In the genomic region with DNA sequence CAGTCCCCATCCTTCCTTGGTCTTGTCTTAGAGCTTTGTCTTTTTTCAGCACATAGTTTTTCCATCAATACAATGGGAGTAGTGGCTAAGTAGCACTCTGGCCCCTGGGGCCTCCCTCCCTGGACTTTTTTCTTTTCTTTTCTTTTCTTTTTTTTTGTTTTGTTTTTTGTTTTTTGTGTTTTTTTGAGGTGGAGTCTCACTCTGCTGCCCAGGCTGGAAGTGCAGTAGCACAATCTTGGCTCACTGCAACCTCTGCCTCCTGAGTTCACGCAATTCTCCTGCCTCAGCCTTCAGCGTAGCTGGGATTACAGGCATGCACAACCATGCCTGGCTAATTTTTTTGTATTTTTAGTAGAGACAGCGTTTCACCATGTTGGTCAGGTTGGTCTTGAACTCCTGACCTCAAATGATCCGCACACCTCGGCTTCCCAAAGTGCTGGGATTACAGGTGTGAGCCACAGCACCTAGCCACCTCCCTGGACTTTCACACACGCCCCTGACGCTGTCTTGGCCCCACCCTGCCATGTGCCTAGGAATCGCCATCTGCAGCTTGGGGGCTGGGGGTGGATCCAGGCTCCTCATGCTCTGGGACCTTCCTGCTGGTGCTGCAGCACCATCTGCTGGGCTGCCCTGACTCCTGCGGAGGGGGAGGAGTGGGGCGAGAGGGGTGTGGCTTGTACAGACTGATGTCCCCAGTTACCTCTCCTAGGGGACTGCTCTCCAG, we compare ENCODE assay signal across 8 cellular contexts. TPM values are rescaled to one million over a fixed set of nuclear protein-coding genes. Genes with fewer than 3 reads are reported as not detected.
DNase-seq lines count a peak whose midpoint lies in the region; ATAC-seq, FAIRE-seq and TF ChIP-seq lines count a peak whose summit lies in the region.

No MANE protein-coding gene starts in this region.

- peak overlapping the region; percentile 93 for H3K4me3 Mint-ChIP-seq in activated CD8-positive, alpha-beta memory T cell treated with anti-CD3 and anti-CD28 coated beads, Interleukin-2, amount 10 ng/mL, durations not matched to agents 7 days and 5 days

- no peak overlapping the region for H3K23ac ChIP-seq in H1 (ENCODE audit: insufficient read length)

- H3K56ac ChIP-seq in H1 (replicated peaks; ENCODE audit: insufficient read length, low read depth, low read length) = no peak overlapping the region

- no peak overlapping the region for H2BK20ac ChIP-seq in H1 (ENCODE audit: low read length)

- peaks cover 12% of the 10 kb centered on the region for H3K79me1 ChIP-seq in H1 (ENCODE audit: low read depth, low read length)

- no peak overlapping the region for H2BK120ac ChIP-seq in H1 (replicated peaks; ENCODE audit: low read depth, low read length)

- H3K4me2 ChIP-seq in H1 (ENCODE audit: insufficient read depth in 1 of 2, low read depth in 2 of 2, low read length in 2 of 2) = peak overlapping the region in 1 of 2 experiments; percentile 82; a peak in 2 of 4 replicates

- H2BK15ac ChIP-seq in H1 (ENCODE audit: low read length) = no peak overlapping the region

- H3K27ac Mint-ChIP-seq in activated CD8-positive, alpha-beta memory T cell treated with anti-CD3 and anti-CD28 coated beads, Interleukin-2, amount 10 ng/mL, durations not matched to agents 7 days and 5 days = peak overlapping the region; percentile 89

- peaks cover 53% of the 10 kb centered on the region for H3K4me1 Mint-ChIP-seq in activated CD8-positive, alpha-beta memory T cell treated with anti-CD3 and anti-CD28 coated beads, Interleukin-2, amount 10 ng/mL, durations not matched to agents 7 days and 5 days

- H2BK5ac ChIP-seq in H1 (ENCODE audit: low read depth, low read length) = no peak overlapping the region

- H3K4ac ChIP-seq in H1 (replicated peaks; ENCODE audit: insufficient read length, low read depth, low read length) = no peak overlapping the region

- H3K27me3 ChIP-seq in H1 (replicated peaks in 1 of 4; ENCODE audit: control insufficient read depth in 3 of 4, extremely low read depth in 1 of 4, insufficient read depth in 3 of 4, low read length in 3 of 4) = peaks cover 0 to 6% (median 2%) of the 10 kb centered on the region in 4 experiments; a peak in 1 of 7 replicates

- no peak overlapping the region for H4K91ac ChIP-seq in H1 (replicated peaks; ENCODE audit: insufficient read length, low read length)

- CTCF ChIA-PET in activated CD8-positive, alpha-beta memory T cell treated with anti-CD3 and anti-CD28 coated beads, Interleukin-2, amount 10 ng/mL, durations not matched to agents 7 days and 5 days (lab: Charles Lee) = interaction anchor here (0.6 to 3.9 kb wide), 25 partner anchors 8 to 1232 kb away, joined by 3 to 68 read pairs (median 4); a partner anchor contains a TSS
- CTCF ChIA-PET in H1 (lab: Charles Lee; ENCODE audit: partially characterized antibody) = interaction anchor here (0.7 to 7.6 kb wide), 24 partner anchors 8 to 1374 kb away, joined by 3 to 97 read pairs (median 5); no protein-coding TSS in a partner anchor

- H2BK12ac ChIP-seq in H1 (ENCODE audit: low read depth, low read length) = no peak overlapping the region

- H3K79me2 ChIP-seq in H1 (ENCODE audit: control insufficient read depth in 1 of 2, insufficient read depth in 2 of 2, low read length in 2 of 2) = peaks cover 19 to 65% of the 10 kb centered on the region in 2 experiments; a peak in 3 of 4 replicates

- H3K18ac ChIP-seq in H1 (ENCODE audit: extremely low read depth, low read length) = no peak overlapping the region

- H3K23me2 ChIP-seq in H1 (ENCODE audit: low read depth, low read length) = peaks cover 17% of the 10 kb centered on the region; the same call in 1 of the 2 replicates

- peaks cover 0 to 35% (median 19%) of the 10 kb centered on the region in 4 experiments; a peak in 6 of 7 replicates for H3K4me1 ChIP-seq in H1 (replicated peaks in 1 of 4; ENCODE audit: control insufficient read depth in 3 of 4, insufficient read depth in 4 of 4, low read length in 3 of 4)

- peak overlapping the region in 2 of 4 experiments; percentile 11 to 15; a peak in 1 of 8 replicates for H3K4me3 ChIP-seq in H1 (ENCODE audit: extremely low read depth in 1 of 4, insufficient read depth in 2 of 4, low read depth in 3 of 4, low read length in 4 of 4)

- H3K27me3 Mint-ChIP-seq in activated CD8-positive, alpha-beta memory T cell treated with anti-CD3 and anti-CD28 coated beads, Interleukin-2, amount 10 ng/mL, durations not matched to agents 7 days and 5 days = no peaks in the 10 kb centered on the region

- H4K8ac ChIP-seq in H1 (ENCODE audit: extremely low read depth, insufficient read depth, low read length) = no peak overlapping the region

- peak; percentile 13 for FAIRE-seq in H1 (lab: Jason Lieb, UNC)

- POLR2A ChIA-PET in H1 (lab: Charles Lee; ENCODE audit: partially characterized antibody) = interaction anchor here (0.9 to 4.0 kb wide), 11 partner anchors 9 to 248 kb away, joined by 3 to 22 read pairs (median 4); a partner anchor contains a TSS

- H3K36me3 ChIP-seq in H1 (ENCODE audit: control insufficient read depth in 2 of 4, insufficient read depth in 4 of 4, low read length in 3 of 4) = peaks cover 11 to 26% (median 21%) of the 10 kb centered on the region in 4 experiments; a peak in 7 of 8 replicates

- peak; percentile 100 for TF ChIP-seq RAD21 in H1 (IDR thresholded peaks at IDR 0.05 in 1 of 2, conservative IDR thresholded peaks at IDR 0.05 in 1 of 2; ENCODE audit: low read depth in 2 of 2, low read length in 2 of 2)

- H3K9me3 Mint-ChIP-seq in activated CD8-positive, alpha-beta memory T cell treated with anti-CD3 and anti-CD28 coated beads, Interleukin-2, amount 10 ng/mL, durations not matched to agents 7 days and 5 days (ENCODE audit: low read depth) = no peaks in the 10 kb centered on the region

- H4K5ac ChIP-seq in H1 (ENCODE audit: insufficient read length, low read depth, low read length) = no peak overlapping the region

- ATAC-seq in activated CD8-positive, alpha-beta memory T cell treated with anti-CD3 and anti-CD28 coated beads, Interleukin-2, amount 10 ng/mL, durations not matched to agents 7 days and 5 days = peak; percentile 64
- ATAC-seq in HG02852 (IDR thresholded peaks at IDR 0.05; ENCODE audit: unreplicated experiment) = no peak

- TF ChIP-seq CTCF in GM12872 (IDR thresholded peaks at IDR 0.05; ENCODE audit: insufficient read depth, low read depth, low read length) = peak; percentile 93
- TF ChIP-seq CTCF in H1 (IDR thresholded peaks at IDR 0.05; ENCODE audit: control extremely low read depth in 1 of 3, insufficient read depth in 1 of 3, low read depth in 1 of 3, low read length in 3 of 3) = peak in 2 of 3 experiments; percentile 96 to 98; a peak in 3 of 4 replicates

- H4K20me1 ChIP-seq in H1 (replicated peaks in 1 of 2; ENCODE audit: control insufficient read depth in 1 of 2, insufficient read depth in 2 of 2, low read length in 2 of 2) = peaks cover 47% of the 10 kb centered on the region in 2 experiments

- H3K14ac ChIP-seq in H1 (ENCODE audit: insufficient read length) = no peak overlapping the region

- H2AFZ ChIP-seq in H1 (ENCODE audit: low read length) = no peak overlapping the region

- H3K27ac ChIP-seq in H1 (ENCODE audit: low read depth, low read length) = no peak overlapping the region

- H3K9me3 ChIP-seq in H1 (ENCODE audit: insufficient read depth in 2 of 2, low read depth in 1 of 2, low read length in 1 of 2) = no peaks in the 10 kb centered on the region

- no peak for TF ChIP-seq POLR2A in H1 (IDR thresholded peaks at IDR 0.05; ENCODE audit: control extremely low read depth in 1 of 2, low read depth in 2 of 2, low read length in 2 of 2)

- H3K9ac ChIP-seq in H1 (replicated peaks in 1 of 4; ENCODE audit: extremely low read depth in 1 of 4, low read depth in 3 of 4, low read length in 3 of 4) = no peak overlapping the region

- peak in 1 of 2 experiments; percentile 90; a peak in 1 of 3 replicates for TF ChIP-seq EP300 in H1 (IDR thresholded peaks at IDR 0.05; ENCODE audit: borderline replicate concordance in 1 of 2, low read depth in 2 of 2, low read length in 2 of 2)

- 31% methylated on average over 9 of the region's 10 CpGs; no CpG with 5 or more reads in 1 of the 2 experiments for WGBS in H1 (ENCODE audit: extremely low coverage in 1 of 2, insufficient coverage in 1 of 2, insufficient read length in 1 of 2, insufficient replicate concordance in 2 of 2, low coverage in 1 of 2, low lambda C conversion rate in 2 of 2, missing lambda C conversion rate in 1 of 2), 2 experiments

- H3K36me3 Mint-ChIP-seq in activated CD8-positive, alpha-beta memory T cell treated with anti-CD3 and anti-CD28 coated beads, Interleukin-2, amount 10 ng/mL, durations not matched to agents 7 days and 5 days = peaks cover 27% of the 10 kb centered on the region

- H2AK5ac ChIP-seq in H1 (ENCODE audit: low read depth, low read length) = no peak overlapping the region

- DNase-seq in HPDE6-E6E7 (ENCODE audit: extremely low spot score) (peak; percentile 96), NOMO-1 treated with dmso at 0.1 percent for 144 hours (lab: John Stamatoyannopoulos, UW; ENCODE audit: unreplicated experiment) (peak; percentile 84), H1 (ENCODE audit: low read depth in 1 of 2, low spot score in 2 of 2) (peak; percentile 87 to 89), mesenteric fat pad (ENCODE audit: low spot score) (peak; percentile 97)
- peak; percentile 94 for DNase-seq in activated CD8-positive, alpha-beta memory T cell treated with anti-CD3 and anti-CD28 coated beads, Interleukin-2, amount 10 ng/mL, durations not matched to agents 7 days and 5 days
- DNase-seq in stimulated activated CD8-positive, alpha-beta memory T cell treated with anti-CD3 and anti-CD28 coated beads, Interleukin-12 subunit alpha, Interleukin-12 subunit beta, amount 100 ng/mL, for 4 hours (ENCODE audit: low read depth) = peak; percentile 72

RNA-seq across cellular contexts. Expression of a gene that starts 2.8 kb away (rescaled TPM):
- 10 to 100 TPM; 62.8 to 63.0 TPM for total RNA-seq in activated CD8-positive, alpha-beta memory T cell treated with anti-CD3 and anti-CD28 coated beads, Interleukin-2, amount 10 ng/mL, durations not matched to agents 7 days and 5 days
- total RNA-seq in H1 (2021; fragmentation: NEBNext Ultra II Directional; extraction: Animal tissue kit (Norgen Biotek cat#: 25700)) = 35.6 and 38.5 TPM in 2 replicates
- polyA plus RNA-seq in H1 (2011; rRNA removed) = 13.8 and 18.9 TPM in 2 replicates
- 5.7 TPM for polyA plus RNA-seq in H1 (2011; cell fraction: cytosol; rRNA removed)
- polyA plus RNA-seq in H1 (2011; cell fraction: nucleus; rRNA removed) = 15.1 TPM
- 17.6 to 27.7 TPM (median 24.3 TPM) in 4 replicates for polyA plus RNA-seq in H1 (2012, experiment 1 of 2)
- polyA plus RNA-seq in H1 (2012, experiment 2 of 2) = 24.9 TPM
- 23.9 TPM for polyA plus RNA-seq in H1 (2013, experiment 1 of 2)
- polyA plus RNA-seq in H1 (2013, experiment 2 of 2) = 24.3 TPM
- polyA minus RNA-seq in H1 (2011; rRNA and poly(A)+ RNA removed) = 14.5 and 15.8 TPM in 2 replicates
- polyA minus RNA-seq in H1 (2011; cell fraction: cytosol; rRNA and poly(A)+ RNA removed) = 23.3 TPM
- 21.6 TPM for polyA minus RNA-seq in H1 (2011; cell fraction: nucleus; rRNA and poly(A)+ RNA removed)
- total RNA-seq in mesenteric fat pad = 31.7 TPM

RNA-seq across cellular contexts. Expression of a gene that starts 53.6 kb away (rescaled TPM):
- total RNA-seq in activated CD8-positive, alpha-beta memory T cell treated with anti-CD3 and anti-CD28 coated beads, Interleukin-2, amount 10 ng/mL, durations not matched to agents 7 days and 5 days = not detected
- 0.35 TPM in 1 of 2 replicates, not detected in the other for total RNA-seq in H1 (2021; fragmentation: NEBNext Ultra II Directional; extraction: Animal tissue kit (Norgen Biotek cat#: 25700))
- 0.14 and 0.17 TPM in 2 replicates for polyA plus RNA-seq in H1 (2011; rRNA removed)
- polyA plus RNA-seq in H1 (2011; cell fraction: cytosol; rRNA removed) = 0.22 TPM
- polyA plus RNA-seq in H1 (2011; cell fraction: nucleus; rRNA removed) = 0.11 TPM
- polyA plus RNA-seq in H1 (2012, experiment 1 of 2) = 0.15 to 0.61 TPM (median 0.42 TPM) in 4 replicates
- not detected for polyA plus RNA-seq in H1 (2012, experiment 2 of 2)
- 0.99 TPM for polyA plus RNA-seq in H1 (2013, experiment 1 of 2)
- polyA plus RNA-seq in H1 (2013, experiment 2 of 2) = 0.75 TPM
- not detected in 2 replicates for polyA minus RNA-seq in H1 (2011; rRNA and poly(A)+ RNA removed)
- not detected for polyA minus RNA-seq in H1 (2011; cell fraction: cytosol; rRNA and poly(A)+ RNA removed)
- polyA minus RNA-seq in H1 (2011; cell fraction: nucleus; rRNA and poly(A)+ RNA removed) = 0.30 TPM
- not detected for total RNA-seq in mesenteric fat pad
